ENCODE assay signal across 6 cellular contexts in the genomic region with DNA sequence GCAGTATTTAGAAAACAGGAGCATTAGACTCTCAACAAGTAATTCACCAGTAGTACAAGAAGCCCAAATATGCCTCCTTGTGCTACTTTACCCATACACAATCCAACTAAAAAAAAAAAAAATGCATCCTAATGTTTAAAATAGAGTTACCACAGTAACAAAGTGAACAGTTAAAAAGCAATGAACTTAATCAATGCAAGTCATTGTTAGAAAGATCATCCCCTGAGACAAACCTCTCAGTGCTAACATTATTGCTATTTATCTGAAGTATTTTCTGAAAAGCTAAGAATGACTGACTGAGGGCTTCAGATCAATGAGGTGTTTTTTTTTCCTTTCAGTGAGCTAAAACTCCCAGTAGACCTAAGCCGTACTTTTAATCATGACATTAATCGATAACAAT.
"Had no signal": no experiment of that assay in that cellular context is flagged by ENCODE, and none has a peak within 500 bp of the region (broad histone marks: within the 10 kb centered on the region; RNA-seq: fewer than 3 reads in every experiment).

No MANE protein-coding gene starts in this region.

- H3K9ac ChIP-seq: GM23248 had no signal

- H3K27ac ChIP-seq: GM23248 had no signal

- H3K4me3 ChIP-seq: GM23248, K562 had no signal

- H2AFZ ChIP-seq: GM23248 had no signal

- DNase-seq: GM23248, H9, HCEC 1CT, KG1 had no signal

- ATAC-seq: HepG2, K562 had no signal
